1 cellular context compared by ENCODE assay signal in the genomic region with DNA sequence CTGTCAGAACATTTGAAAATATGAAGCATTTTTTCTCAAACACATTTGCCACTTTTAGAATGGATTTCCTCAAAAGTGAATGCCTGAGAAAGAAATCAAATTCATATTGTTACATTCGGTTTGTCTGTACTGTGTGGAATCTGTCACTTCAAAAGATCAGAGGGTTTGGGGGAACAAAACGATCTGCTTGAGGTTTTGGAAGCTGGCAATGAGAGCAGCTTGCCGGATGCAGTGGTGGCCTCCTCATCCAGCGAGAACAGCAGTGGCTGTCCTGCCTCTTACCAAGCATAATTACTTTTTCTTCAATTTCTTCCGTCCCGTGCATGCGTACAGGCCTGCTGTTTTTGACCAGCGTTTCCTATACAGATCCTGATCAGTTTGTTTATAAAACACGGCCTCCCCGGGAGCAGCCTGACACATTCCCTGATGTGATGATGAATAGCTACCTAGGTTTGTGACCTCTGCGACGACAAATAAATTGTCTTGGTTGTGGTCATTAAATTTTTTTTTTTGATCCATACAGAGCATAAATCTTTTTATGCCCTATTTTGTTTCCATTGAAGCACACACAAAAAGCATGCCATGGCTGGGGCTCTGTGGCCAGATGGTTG.
TF ChIP-seq lines count a peak whose summit lies in the region.

No MANE protein-coding gene starts in this region.

TF ChIP-seq in IMR-90, 13 proteins besides CTCF, POLR2A, EP300 and RAD21:
- no peak for TF ChIP-seq MAFK (IDR thresholded peaks at IDR 0.05; ENCODE audit: low read depth, low read length)
- no peak for TF ChIP-seq RCOR1 (IDR thresholded peaks at IDR 0.05; ENCODE audit: insufficient replicate concordance, low read length)
- TF ChIP-seq RFX5 (IDR thresholded peaks at IDR 0.05; ENCODE audit: low read depth, low read length) = no peak
- TF ChIP-seq, protein P1, sequence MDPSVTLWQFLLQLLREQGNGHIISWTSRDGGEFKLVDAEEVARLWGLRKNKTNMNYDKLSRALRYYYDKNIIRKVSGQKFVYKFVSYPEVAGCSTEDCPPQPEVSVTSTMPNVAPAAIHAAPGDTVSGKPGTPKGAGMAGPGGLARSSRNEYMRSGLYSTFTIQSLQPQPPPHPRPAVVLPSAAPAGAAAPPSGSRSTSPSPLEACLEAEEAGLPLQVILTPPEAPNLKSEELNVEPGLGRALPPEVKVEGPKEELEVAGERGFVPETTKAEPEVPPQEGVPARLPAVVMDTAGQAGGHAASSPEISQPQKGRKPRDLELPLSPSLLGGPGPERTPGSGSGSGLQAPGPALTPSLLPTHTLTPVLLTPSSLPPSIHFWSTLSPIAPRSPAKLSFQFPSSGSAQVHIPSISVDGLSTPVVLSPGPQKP (IDR thresholded peaks at IDR 0.05; ENCODE audit: borderline replicate concordance, low read depth, low read length) = no peak
- TF ChIP-seq FOS (IDR thresholded peaks at IDR 0.05; ENCODE audit: low read depth, low read length) = no peak
- TF ChIP-seq, protein P2, sequence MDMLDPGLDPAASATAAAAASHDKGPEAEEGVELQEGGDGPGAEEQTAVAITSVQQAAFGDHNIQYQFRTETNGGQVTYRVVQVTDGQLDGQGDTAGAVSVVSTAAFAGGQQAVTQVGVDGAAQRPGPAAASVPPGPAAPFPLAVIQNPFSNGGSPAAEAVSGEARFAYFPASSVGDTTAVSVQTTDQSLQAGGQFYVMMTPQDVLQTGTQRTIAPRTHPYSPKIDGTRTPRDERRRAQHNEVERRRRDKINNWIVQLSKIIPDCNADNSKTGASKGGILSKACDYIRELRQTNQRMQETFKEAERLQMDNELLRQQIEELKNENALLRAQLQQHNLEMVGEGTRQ (IDR thresholded peaks at IDR 0.05; ENCODE audit: low read depth, low read length) = no peak
- TF ChIP-seq MAZ (IDR thresholded peaks at IDR 0.05; ENCODE audit: borderline replicate concordance, low read depth, low read length) = no peak
- TF ChIP-seq NFE2L2 (IDR thresholded peaks at IDR 0.05; ENCODE audit: low read depth, low read length) = no peak
- TF ChIP-seq SMC3 (IDR thresholded peaks at IDR 0.05; ENCODE audit: low read depth, low read length) = no peak
TF ChIP-seq in IMR-90: peak in this region for 0.
